Comparison of ENCODE assay signal across 8 cellular contexts in the genomic region with DNA sequence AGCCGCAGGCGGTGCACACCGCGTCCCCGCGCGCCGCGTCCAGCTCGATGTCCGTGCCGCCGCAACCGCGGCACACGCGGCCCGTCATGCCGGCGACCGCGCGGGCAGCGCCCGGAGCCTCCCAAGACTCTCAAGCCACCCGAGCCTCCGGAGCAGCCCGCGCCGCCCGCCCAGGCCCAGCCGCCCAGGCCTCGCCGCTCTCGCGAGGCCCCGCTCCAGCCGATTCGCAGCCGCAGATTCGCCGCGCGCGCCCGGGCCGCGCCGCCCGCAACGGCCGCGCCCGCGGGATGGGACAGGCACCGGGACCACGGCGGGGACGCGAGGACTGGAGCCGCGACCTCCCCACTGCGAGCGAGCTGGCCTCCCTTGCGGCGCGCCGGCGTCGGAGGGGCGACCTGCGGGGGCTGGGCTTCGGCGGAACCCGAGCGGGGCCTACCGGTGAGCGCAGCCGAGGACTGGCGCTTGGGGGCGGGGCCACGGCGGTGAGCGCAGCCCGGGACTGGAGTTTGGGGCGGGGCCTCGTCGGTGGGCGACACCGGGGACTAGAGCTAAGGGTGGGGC. TPM values are rescaled to one million over a fixed set of nuclear protein-coding genes. Genes with fewer than 3 reads are reported as not detected.
DNase-seq lines count a peak whose midpoint lies in the region; ATAC-seq and TF ChIP-seq lines count a peak whose summit lies in the region.

A gene with protein sequence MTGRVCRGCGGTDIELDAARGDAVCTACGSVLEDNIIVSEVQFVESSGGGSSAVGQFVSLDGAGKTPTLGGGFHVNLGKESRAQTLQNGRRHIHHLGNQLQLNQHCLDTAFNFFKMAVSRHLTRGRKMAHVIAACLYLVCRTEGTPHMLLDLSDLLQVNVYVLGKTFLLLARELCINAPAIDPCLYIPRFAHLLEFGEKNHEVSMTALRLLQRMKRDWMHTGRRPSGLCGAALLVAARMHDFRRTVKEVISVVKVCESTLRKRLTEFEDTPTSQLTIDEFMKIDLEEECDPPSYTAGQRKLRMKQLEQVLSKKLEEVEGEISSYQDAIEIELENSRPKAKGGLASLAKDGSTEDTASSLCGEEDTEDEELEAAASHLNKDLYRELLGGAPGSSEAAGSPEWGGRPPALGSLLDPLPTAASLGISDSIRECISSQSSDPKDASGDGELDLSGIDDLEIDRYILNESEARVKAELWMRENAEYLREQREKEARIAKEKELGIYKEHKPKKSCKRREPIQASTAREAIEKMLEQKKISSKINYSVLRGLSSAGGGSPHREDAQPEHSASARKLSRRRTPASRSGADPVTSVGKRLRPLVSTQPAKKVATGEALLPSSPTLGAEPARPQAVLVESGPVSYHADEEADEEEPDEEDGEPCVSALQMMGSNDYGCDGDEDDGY (minus strand): TSS at position 460 of the 561 bp plus-strand sequence. CDS start 372 bp downstream, at position 88.

- H3K27ac Mint-ChIP-seq in CD14-positive monocyte: peak within 1 kb of the TSS; percentile 91 to 98 (median 95)
- H3K27ac Mint-ChIP-seq in endodermal cell: peak within 1 kb of the TSS; percentile 91

- H3K36me3 Mint-ChIP-seq in CD14-positive monocyte: peaks cover 9 to 16% of the 10 kb centered on the region in 2 donors
- H3K36me3 Mint-ChIP-seq in endodermal cell (ENCODE audit: low read depth): peaks cover 9% of the 10 kb centered on the region

- no peaks in the 10 kb centered on the region for H3K27me3 ChIP-seq in endodermal cell (ENCODE audit: control insufficient read depth, insufficient read depth, low read length, poor library complexity, severe bottlenecking)

- 0% methylated on average over 16 to 90 of the region's 90 CpGs for WGBS in endodermal cell (ENCODE audit: insufficient coverage in 1 of 2, insufficient read length in 1 of 2), 2 experiments
- WGBS in mesodermal cell (ENCODE audit: insufficient coverage in 2 of 2), 2 experiments: 0% methylated on average over 56 to 72 of the region's 90 CpGs

- peaks cover 45% of the 10 kb centered on the region for H3K4me1 Mint-ChIP-seq in CD14-positive monocyte
- peaks cover 6% of the 10 kb centered on the region for H3K4me1 Mint-ChIP-seq in endodermal cell

- H3K4me3 ChIP-seq in endodermal cell (ENCODE audit: low read length) (peak within 1 kb of the TSS; percentile 94), mesodermal cell (ENCODE audit: extremely low read depth, insufficient read depth, low read length, poor library complexity, severe bottlenecking) (peak within 1 kb of the TSS; percentile 78)

- H3K36me3 ChIP-seq in endodermal cell (ENCODE audit: control insufficient read depth, insufficient read depth, low read length) (no peaks in the 10 kb centered on the region), mesodermal cell (ENCODE audit: control insufficient read depth, insufficient read depth, low read length) (no peaks in the 10 kb centered on the region)

- H3K4me3 Mint-ChIP-seq in CD14-positive monocyte (peak within 1 kb of the TSS; percentile 85 to 95), endodermal cell (peak within 1 kb of the TSS; percentile 73)

- H3K4me1 ChIP-seq in endodermal cell (ENCODE audit: control insufficient read depth, insufficient read depth, low read length) (no peaks in the 10 kb centered on the region), mesodermal cell (ENCODE audit: control insufficient read depth, insufficient read depth, low read length, poor library complexity, severe bottlenecking) (no peaks in the 10 kb centered on the region)

- H3K9me3 ChIP-seq in endodermal cell (ENCODE audit: control insufficient read depth, low read length) (no peaks in the 10 kb centered on the region), mesodermal cell (ENCODE audit: control insufficient read depth, low read length) (no peaks in the 10 kb centered on the region)

- H3K27ac ChIP-seq in endodermal cell (ENCODE audit: low read depth, low read length) (peak within 1 kb of the TSS; percentile 84), mesodermal cell (ENCODE audit: low read depth, low read length, severe bottlenecking) (peak within 1 kb of the TSS; percentile 92)

- H3K9me3 Mint-ChIP-seq in CD14-positive monocyte (peaks cover 0 to 2% (median 0%) of the 10 kb centered on the region in 7 donors), endodermal cell (peaks cover 2% of the 10 kb centered on the region)

- ATAC-seq in GM19372 (IDR thresholded peaks at IDR 0.05; ENCODE audit: low read depth, unreplicated experiment) (peak; percentile 80), HG03520 (IDR thresholded peaks at IDR 0.05; ENCODE audit: unreplicated experiment) (peak; percentile 78)

- H3K9ac ChIP-seq in endodermal cell (ENCODE audit: extremely low read depth, low read length, poor library complexity, severe bottlenecking): peak within 1 kb of the TSS; percentile 67

- TF ChIP-seq CTCF in CD14-positive monocyte (IDR thresholded peaks at IDR 0.05) (no peak), endodermal cell (conservative IDR thresholded peaks at IDR 0.05) (no peak)

- intact Hi-C loops in CD14-positive monocyte (cut with micrococcal nuclease): loop anchor here in 1 of 2 donors (2.0 kb wide), 1 partner anchor 14 kb away; a partner anchor contains a TSS

- peaks cover 0 to 2% (median 0%) of the 10 kb centered on the region in 3 donors for H3K27me3 Mint-ChIP-seq in CD14-positive monocyte (ENCODE audit: low read depth in 3 of 3)
- peaks cover 15% of the 10 kb centered on the region for H3K27me3 Mint-ChIP-seq in endodermal cell (ENCODE audit: insufficient read depth)

- DNase-seq in CD14-positive monocyte (ENCODE audit: low spot score): peak; percentile 87
- peak; percentile 96 for DNase-seq in NOMO-1 treated with dmso at 0.1 percent for 144 hours (lab: John Stamatoyannopoulos, UW; ENCODE audit: unreplicated experiment)
- peak; percentile 86 for DNase-seq in activated CD8-positive, alpha-beta memory T cell treated with anti-CD3 and anti-CD28 coated beads, Interleukin-2, amount 50 U/mL, for 1 hour (ENCODE audit: extremely low read depth)
- peak; percentile 99 for DNase-seq in endodermal cell
- peak; percentile 94 to 97 for DNase-seq in stimulated activated CD8-positive, alpha-beta memory T cell treated with anti-CD3 and anti-CD28 coated beads, Interleukin-15, amount 100 ng/mL, for 4 hours (ENCODE audit: low read depth in 2 of 2)

RNA-seq across cellular contexts. Expression of the gene that starts here (rescaled TPM):
- 1 to 10 TPM; 2.3 to 2.5 TPM for polyA plus RNA-seq in CD14-positive monocyte
- total RNA-seq in endodermal cell: 10 to 100 TPM; 37.0 to 44.5 TPM
- polyA plus RNA-seq in endodermal cell (2013, experiment 1 of 2): 23.9 TPM
- 21.8 TPM for polyA plus RNA-seq in endodermal cell (2013, experiment 2 of 2)
- polyA plus RNA-seq in mesodermal cell (2013, experiment 1 of 2): 17.9 TPM
- polyA plus RNA-seq in mesodermal cell (2013, experiment 2 of 2): 16.0 TPM

Comparison
In these comparisons a context has a peak if more than half of its experiments do, and no peak if none do; other contexts are left out.
1. Peak in every context shown above with its lines: DNase-seq, ATAC-seq, H3K4me3 ChIP-seq and H3K27ac ChIP-seq.